17 cellular contexts compared by ENCODE assay signal in genomic region chr2:98744595-98744994, GRCh38. TPM values are rescaled to one million over a fixed set of nuclear protein-coding genes. Genes with fewer than 3 reads are reported as not detected.
DNase-seq lines count a peak whose midpoint lies in the region.
"Had no signal": no experiment of that assay in that cellular context is flagged by ENCODE, and none has a peak within 500 bp of the region (broad histone marks: within the 10 kb centered on the region; RNA-seq: fewer than 3 reads in every experiment).

No MANE protein-coding gene starts in this region.

- no peak overlapping the region for H3K4me3 ChIP-seq in CD4-positive, alpha-beta memory T cell (ENCODE audit: low read length in 2 of 2)
- H3K4me3 ChIP-seq in neuronal stem cell (ENCODE audit: low read length in 2 of 2) = no peak overlapping the region
- H3K4me3 ChIP-seq: PC-9 had no signal

- no peak overlapping the region for H3K23ac ChIP-seq in neuronal stem cell (ENCODE audit: low read depth, low read length, poor library complexity)

- CTCF ChIA-PET in CD4-positive, alpha-beta memory T cell (lab: Charles Lee; ENCODE audit: partially characterized antibody) = interaction anchor here (1.3 to 3.0 kb wide), 4 partner anchors 12 to 27 kb away, joined by 4 to 9 read pairs (median 6); no protein-coding TSS in a partner anchor

- H3K36me3 Mint-ChIP-seq in activated T-cell treated with anti-CD3 and anti-CD28 coated beads, Interleukin-2, amount 50 U/mL, for 24 hours (ENCODE audit: low read depth) = no peaks in the 10 kb centered on the region
- H3K36me3 Mint-ChIP-seq in CD4-positive, alpha-beta memory T cell = no peaks in the 10 kb centered on the region
- peaks cover 3% of the 10 kb centered on the region for H3K36me3 Mint-ChIP-seq in activated naive CD8-positive, alpha-beta T cell treated with anti-CD3 and anti-CD28 coated beads for 36 hours

- no peak overlapping the region for H3K18ac ChIP-seq in neuronal stem cell (ENCODE audit: low read length)

- no peaks in the 10 kb centered on the region for H3K79me1 ChIP-seq in neuronal stem cell (ENCODE audit: low read depth, low read length)

- no peak overlapping the region for H2BK120ac ChIP-seq in neuronal stem cell (ENCODE audit: low read depth, low read length)

- no peak overlapping the region for H2BK12ac ChIP-seq in neuronal stem cell (ENCODE audit: low read length)

- no peak overlapping the region for H3K4ac ChIP-seq in neuronal stem cell (ENCODE audit: low read length)

- no peaks in the 10 kb centered on the region for H3K27me3 Mint-ChIP-seq in activated T-cell treated with anti-CD3 and anti-CD28 coated beads, Interleukin-2, amount 50 U/mL, for 24 hours
- H3K27me3 Mint-ChIP-seq in CD4-positive, alpha-beta memory T cell = no peaks in the 10 kb centered on the region
- no peaks in the 10 kb centered on the region for H3K27me3 Mint-ChIP-seq in activated naive CD8-positive, alpha-beta T cell treated with anti-CD3 and anti-CD28 coated beads for 36 hours

- no peak overlapping the region for H2AK5ac ChIP-seq in neuronal stem cell (ENCODE audit: low read depth, low read length)

- H3K4me3 Mint-ChIP-seq in activated T-cell treated with anti-CD3 and anti-CD28 coated beads, Interleukin-2, amount 50 U/mL, for 24 hours = no peak overlapping the region
- H3K4me3 Mint-ChIP-seq in CD4-positive, alpha-beta memory T cell = peak overlapping the region in 2 of 8 donors; percentile 9 to 64
- H3K4me3 Mint-ChIP-seq in activated naive CD8-positive, alpha-beta T cell treated with anti-CD3 and anti-CD28 coated beads for 36 hours = no peak overlapping the region

- DNase-seq in activated T-cell treated with anti-CD3 and anti-CD28 coated beads, Interleukin-2, amount 50 U/mL, for 24 hours = no peak
- DNase-seq in activated T-cell treated with anti-CD3 and anti-CD28 coated beads, Interleukin-2, amount 50 U/mL, for 1 hour = no peak
- no peak for DNase-seq in CD4-positive, alpha-beta memory T cell
- no peak for DNase-seq in activated naive CD8-positive, alpha-beta T cell treated with anti-CD3 and anti-CD28 coated beads for 36 hours
- DNase-seq in neuronal stem cell (ENCODE audit: low spot score) (no peak), HuH-7.5 (ENCODE audit: low spot score) (no peak)
- DNase-seq in activated CD8-positive, alpha-beta memory T cell treated with anti-CD3 and anti-CD28 coated beads for 24 hours = no peak
- DNase-seq: AML-193, C1 segment of cervical spinal cord, DMS53, MM.1S, NCI-H1048, NCI-H1436 treated with DMSO at 0.1 percent for 48 hours, NCI-H2227 treated with DMSO at 0.1 percent for 48 hours, NCI-H510A, PC-9, SHP77 had no signal

- peaks cover 57% of the 10 kb centered on the region for H3K4me1 Mint-ChIP-seq in activated T-cell treated with anti-CD3 and anti-CD28 coated beads, Interleukin-2, amount 50 U/mL, for 24 hours (ENCODE audit: low read depth)
- peaks cover 36 to 86% (median 48%) of the 10 kb centered on the region in 4 donors for H3K4me1 Mint-ChIP-seq in CD4-positive, alpha-beta memory T cell
- peaks cover 49% of the 10 kb centered on the region for H3K4me1 Mint-ChIP-seq in activated naive CD8-positive, alpha-beta T cell treated with anti-CD3 and anti-CD28 coated beads for 36 hours

- no peak overlapping the region for H4K91ac ChIP-seq in neuronal stem cell (ENCODE audit: low read depth, low read length, poor library complexity)

- H4K8ac ChIP-seq in neuronal stem cell (ENCODE audit: low read depth, low read length) = peak overlapping the region; percentile 52

- intact Hi-C loops in CD4-positive, alpha-beta memory T cell (cut with micrococcal nuclease) = no loop called here

- no peak overlapping the region for H3K4me2 ChIP-seq in neuronal stem cell (ENCODE audit: insufficient read depth, low read length, poor library complexity, severe bottlenecking)
- H3K4me2 ChIP-seq: PC-9 had no signal

- no peak overlapping the region for H3K14ac ChIP-seq in neuronal stem cell (ENCODE audit: low read length)

- POLR2A ChIA-PET in CD4-positive, alpha-beta memory T cell (lab: Charles Lee; ENCODE audit: partially characterized antibody) = interaction anchor here (0.8 to 5.7 kb wide), 7 partner anchors 9 to 95 kb away, joined by 3 to 48 read pairs (median 7); partner anchors contain the start of gene MGAT4A

- no peak overlapping the region for H2AFZ ChIP-seq in neuronal stem cell (ENCODE audit: low read length)
- H2AFZ ChIP-seq: PC-9 had no signal

- no peak overlapping the region for H3K9ac ChIP-seq in neuronal stem cell (ENCODE audit: low read depth, low read length, poor library complexity)

- WGBS in neuronal stem cell (ENCODE audit: extremely low coverage in 2 of 2, insufficient read length in 2 of 2, insufficient replicate concordance in 1 of 2), 2 donors = no CpG with 5 or more reads among the region's 5 CpGs

- no peaks in the 10 kb centered on the region for H3K36me3 ChIP-seq in CD4-positive, alpha-beta memory T cell (ENCODE audit: insufficient read depth, low read length)
- H3K36me3 ChIP-seq in neuronal stem cell (replicated peaks in 1 of 2; ENCODE audit: control insufficient read depth in 2 of 2, insufficient read depth in 2 of 2, low read length in 2 of 2) = no peaks in the 10 kb centered on the region

- H3K27me3 ChIP-seq in CD4-positive, alpha-beta memory T cell (ENCODE audit: insufficient read depth, low read length) = no peaks in the 10 kb centered on the region
- H3K27me3 ChIP-seq in neuronal stem cell (ENCODE audit: control insufficient read depth in 3 of 3, insufficient read depth in 3 of 3, low read depth in 1 of 3, low read length in 3 of 3) = peaks cover 0 to 15% (median 2%) of the 10 kb centered on the region in 3 experiments

- no peak overlapping the region for H2BK15ac ChIP-seq in neuronal stem cell (ENCODE audit: low read length)

- peak overlapping the region; percentile 9 for H3K27ac ChIP-seq in CD4-positive, alpha-beta memory T cell (ENCODE audit: low read depth, low read length)
- no peak overlapping the region for H3K27ac ChIP-seq in neuronal stem cell (replicated peaks; ENCODE audit: low read length)
- H3K27ac ChIP-seq: PC-9 had no signal

- H3K27ac Mint-ChIP-seq in activated T-cell treated with anti-CD3 and anti-CD28 coated beads, Interleukin-2, amount 50 U/mL, for 24 hours = peak overlapping the region; percentile 31
- peak overlapping the region in 3 of 7 donors; percentile 19 to 79 (median 77) for H3K27ac Mint-ChIP-seq in CD4-positive, alpha-beta memory T cell
- H3K27ac Mint-ChIP-seq in activated naive CD8-positive, alpha-beta T cell treated with anti-CD3 and anti-CD28 coated beads for 36 hours = peak overlapping the region; percentile 42

- H3K9me3 Mint-ChIP-seq in activated T-cell treated with anti-CD3 and anti-CD28 coated beads, Interleukin-2, amount 50 U/mL, for 24 hours = peaks cover 2% of the 10 kb centered on the region
- no peaks in the 10 kb centered on the region for H3K9me3 Mint-ChIP-seq in CD4-positive, alpha-beta memory T cell
- H3K9me3 Mint-ChIP-seq in activated naive CD8-positive, alpha-beta T cell treated with anti-CD3 and anti-CD28 coated beads for 36 hours = peaks cover 3% of the 10 kb centered on the region

- H2BK5ac ChIP-seq in neuronal stem cell (ENCODE audit: low read length) = no peak overlapping the region

- no peaks in the 10 kb centered on the region for H3K9me3 ChIP-seq in CD4-positive, alpha-beta memory T cell (ENCODE audit: control insufficient read depth in 1 of 2, low read length in 2 of 2)
- peaks cover 0 to 2% of the 10 kb centered on the region in 2 donors for H3K9me3 ChIP-seq in neuronal stem cell (replicated peaks in 1 of 2; ENCODE audit: control insufficient read depth in 2 of 2, insufficient read depth in 1 of 2, low read depth in 1 of 2, low read length in 2 of 2)

- peaks cover 41% of the 10 kb centered on the region for H3K4me1 ChIP-seq in CD4-positive, alpha-beta memory T cell (ENCODE audit: insufficient read depth, low read length)
- H3K4me1 ChIP-seq in neuronal stem cell (ENCODE audit: control insufficient read depth in 2 of 2, insufficient read depth in 1 of 2, low read depth in 1 of 2, low read length in 2 of 2) = no peaks in the 10 kb centered on the region

RNA-seq across cellular contexts. Expression of gene MGAT4A, which starts 13.7 kb away (rescaled TPM):
- 100 to 1,000 TPM; 256 to 270 TPM for total RNA-seq in CD4-positive, alpha-beta memory T cell
- polyA plus RNA-seq in CD4-positive, alpha-beta memory T cell = 100 to 1,000 TPM; 223 to 336 TPM
- 10 to 100 TPM; 45.1 to 49.3 TPM for total RNA-seq in activated naive CD8-positive, alpha-beta T cell treated with anti-CD3 and anti-CD28 coated beads for 36 hours
- polyA plus RNA-seq in neuronal stem cell (2013, experiment 1 of 2) = 3.4 TPM
- 3.4 TPM for polyA plus RNA-seq in neuronal stem cell (2013, experiment 2 of 2)

Comparison
In these comparisons a context has a peak if more than half of its experiments do, and no peak if none do; other contexts are left out.
1. RNA of gene MGAT4A, which starts 13.7 kb away (total RNA-seq): 256 to 270 TPM in CD4-positive, alpha-beta memory T cell; 45.1 to 49.3 TPM in activated naive CD8-positive, alpha-beta T cell treated with anti-CD3 and anti-CD28 coated beads for 36 hours; every median in the first group is over 4 times any median in the second.